Comparison of ENCODE assay signal across 17 cellular contexts in genomic region chr20:40393161-40393560, GRCh38.
A peak's percentile ranks its signal among the peaks of the same experiment; 100 is the strongest.
DNase-seq lines count a peak whose midpoint lies in the region; ATAC-seq and TF ChIP-seq lines count a peak whose summit lies in the region.
"Had no signal": no experiment of that assay in that cellular context is flagged by ENCODE, and none has a peak within 500 bp of the region (broad histone marks: within the 10 kb centered on the region; RNA-seq: fewer than 3 reads in every experiment).

No MANE protein-coding gene starts in this region.

- H3K4me1 ChIP-seq in GM23338 (ENCODE audit: insufficient read depth): no peaks in the 10 kb centered on the region
- H3K4me1 ChIP-seq in neuronal stem cell (ENCODE audit: control insufficient read depth in 2 of 2, insufficient read depth in 1 of 2, low read depth in 1 of 2, low read length in 2 of 2): no peaks in the 10 kb centered on the region
- no peaks in the 10 kb centered on the region for H3K4me1 ChIP-seq in A673 (ENCODE audit: insufficient read depth, low read length, poor library complexity, severe bottlenecking)
- H3K4me1 ChIP-seq: A549, Caco-2 had no signal

- no peak for TF ChIP-seq CTCF in GM23338 (conservative IDR thresholded peaks at IDR 0.05; ENCODE audit: low read depth in 2 of 2)
- no peak for TF ChIP-seq CTCF in WTC11 (IDR thresholded peaks at IDR 0.05)
- no peak for TF ChIP-seq CTCF in CD14-positive monocyte (IDR thresholded peaks at IDR 0.05)
- TF ChIP-seq CTCF in A673 (conservative IDR thresholded peaks at IDR 0.05; ENCODE audit: low read depth, low read length): no peak

- H3K27me3 Mint-ChIP-seq in GM23338 (ENCODE audit: insufficient read depth, low read depth, poor library complexity) (no peaks in the 10 kb centered on the region), WTC11 (ENCODE audit: low read depth) (peaks cover 4% of the 10 kb centered on the region; the same call in 1 of the 2 replicates), CD14-positive monocyte (ENCODE audit: low read depth in 3 of 3) (peaks cover 6 to 17% (median 8%) of the 10 kb centered on the region in 3 donors)
- H3K27me3 Mint-ChIP-seq: CD4-positive, CD25-positive, alpha-beta regulatory T cell had no signal

- no peak overlapping the region for H3K9ac ChIP-seq in neuronal stem cell (ENCODE audit: low read depth, low read length, poor library complexity)
- H3K9ac ChIP-seq: GM23248 had no signal

- H3K23ac ChIP-seq in neuronal stem cell (ENCODE audit: low read depth, low read length, poor library complexity): no peak overlapping the region

- no peak overlapping the region for H3K4me2 ChIP-seq in GM23338
- no peak overlapping the region for H3K4me2 ChIP-seq in neuronal stem cell (ENCODE audit: insufficient read depth, low read length, poor library complexity, severe bottlenecking)
- H3K4me2 ChIP-seq: A549 had no signal

- WGBS in neuronal stem cell (ENCODE audit: extremely low coverage in 2 of 2, insufficient read length in 2 of 2, insufficient replicate concordance in 1 of 2), 2 donors: no CpG with 5 or more reads among the region's 3 CpGs

- no peaks in the 10 kb centered on the region for H3K79me2 ChIP-seq in GM23338 (replicated peaks; ENCODE audit: insufficient read depth)

- BruUV-seq in A673 (replicated peaks; lab: Mats Ljungman, UMichigan): no TSS peak

- ATAC-seq in GM23338 (peak; percentile 57), WTC11 (peak; percentile 60), left colon (peak; percentile 56)
- ATAC-seq: A549; CD8-positive, alpha-beta T cell had no signal

- H3F3A ChIP-seq in GM23338 (replicated peaks; ENCODE audit: low read depth): no peaks in the 10 kb centered on the region

- no peaks in the 10 kb centered on the region for H3K36me3 Mint-ChIP-seq in GM23338 (ENCODE audit: low read depth)
- no peaks in the 10 kb centered on the region for H3K36me3 Mint-ChIP-seq in WTC11
- H3K36me3 Mint-ChIP-seq in CD14-positive monocyte: no peaks in the 10 kb centered on the region
- H3K36me3 Mint-ChIP-seq: CD4-positive, CD25-positive, alpha-beta regulatory T cell; CD8-positive, alpha-beta T cell had no signal

- no peaks in the 10 kb centered on the region for H4K20me1 ChIP-seq in GM23338 (replicated peaks; ENCODE audit: insufficient read depth)

- no peak overlapping the region for H3K27ac Mint-ChIP-seq in GM23338
- H3K27ac Mint-ChIP-seq in WTC11: no peak overlapping the region
- H3K27ac Mint-ChIP-seq in CD14-positive monocyte: no peak overlapping the region
- H3K27ac Mint-ChIP-seq: CD4-positive, CD25-positive, alpha-beta regulatory T cell; CD8-positive, alpha-beta T cell had no signal

- no peak overlapping the region for H4K91ac ChIP-seq in neuronal stem cell (ENCODE audit: low read depth, low read length, poor library complexity)

- no peak overlapping the region for H2BK15ac ChIP-seq in neuronal stem cell (ENCODE audit: low read length)

- CTCF ChIA-PET in WTC11 (lab: Charles Lee): no interaction called here
- CTCF ChIA-PET in A673 (lab: Charles Lee): no interaction called here

- H3K9me3 ChIP-seq in neuronal stem cell (replicated peaks in 1 of 2; ENCODE audit: control insufficient read depth in 2 of 2, insufficient read depth in 1 of 2, low read depth in 1 of 2, low read length in 2 of 2) (no peaks in the 10 kb centered on the region), A673 (ENCODE audit: low read depth, low read length, poor library complexity, severe bottlenecking) (no peaks in the 10 kb centered on the region)
- H3K9me3 ChIP-seq: A549, Caco-2 had no signal

- no peak overlapping the region for H3K27ac ChIP-seq in GM23338 (ENCODE audit: low read depth)
- no peak overlapping the region for H3K27ac ChIP-seq in neuronal stem cell (replicated peaks; ENCODE audit: low read length)
- no peak overlapping the region for H3K27ac ChIP-seq in A673 (ENCODE audit: low read depth, low read length, poor library complexity, severe bottlenecking)
- H3K27ac ChIP-seq: A549, GM23248 had no signal

- H3K4ac ChIP-seq in neuronal stem cell (ENCODE audit: low read length): no peak overlapping the region

- no peak overlapping the region for H2AK5ac ChIP-seq in neuronal stem cell (ENCODE audit: low read depth, low read length)

- intact Hi-C loops in left colon (cut with DNase I, micrococcal nuclease): no loop called here
- intact Hi-C loops in CD14-positive monocyte (cut with micrococcal nuclease): no loop called here
- intact Hi-C loops in A673 (cut with micrococcal nuclease; ENCODE audit: unreplicated experiment): no loop called here

- H2BK5ac ChIP-seq in neuronal stem cell (ENCODE audit: low read length): no peak overlapping the region

- H2AFZ ChIP-seq in GM23338: peak overlapping the region; percentile 60; the same call in 1 of the 2 replicates
- no peak overlapping the region for H2AFZ ChIP-seq in neuronal stem cell (ENCODE audit: low read length)
- H2AFZ ChIP-seq: GM23248 had no signal

- H3K4me3 ChIP-seq in GM23338 (no peak overlapping the region), neuronal stem cell (ENCODE audit: low read length in 2 of 2) (no peak overlapping the region), A673 (ENCODE audit: low read depth, low read length, poor library complexity, severe bottlenecking) (no peak overlapping the region)
- H3K4me3 ChIP-seq: A549, GM23248 had no signal

- H3K14ac ChIP-seq in neuronal stem cell (ENCODE audit: low read length): no peak overlapping the region

- H3K27me3 ChIP-seq in GM23338 (ENCODE audit: insufficient read depth): no peaks in the 10 kb centered on the region
- no peaks in the 10 kb centered on the region for H3K27me3 ChIP-seq in neuronal stem cell (ENCODE audit: control insufficient read depth in 3 of 3, insufficient read depth in 3 of 3, low read depth in 1 of 3, low read length in 3 of 3)
- no peaks in the 10 kb centered on the region for H3K27me3 ChIP-seq in A673 (replicated peaks; ENCODE audit: insufficient read depth, low read depth, low read length, poor library complexity)

- peaks cover 13% of the 10 kb centered on the region; the same call in 1 of the 2 replicates for H3K9me2 ChIP-seq in GM23338 (ENCODE audit: insufficient read depth)

- no peaks in the 10 kb centered on the region; the same call in 2 of the 3 replicates for H3K9me3 Mint-ChIP-seq in GM23338
- peaks cover 6% of the 10 kb centered on the region for H3K9me3 Mint-ChIP-seq in WTC11
- H3K9me3 Mint-ChIP-seq in CD14-positive monocyte: peaks cover 0 to 7% (median 5%) of the 10 kb centered on the region in 7 donors
- H3K9me3 Mint-ChIP-seq: CD8-positive, alpha-beta T cell had no signal

- H3K4me1 Mint-ChIP-seq in GM23338 (peaks cover 3% of the 10 kb centered on the region; the same call in 1 of the 3 replicates), WTC11 (peaks cover 11% of the 10 kb centered on the region), CD14-positive monocyte (peaks cover 3% of the 10 kb centered on the region)
- H3K4me1 Mint-ChIP-seq: CD4-positive, CD25-positive, alpha-beta regulatory T cell had no signal

- H4K8ac ChIP-seq in neuronal stem cell (ENCODE audit: low read depth, low read length): no peak overlapping the region

- H2BK12ac ChIP-seq in neuronal stem cell (ENCODE audit: low read length): no peak overlapping the region

- POLR2A ChIA-PET in WTC11 (lab: Charles Lee): no interaction called here
- POLR2A ChIA-PET in A673 (lab: Charles Lee; ENCODE audit: low non-redundant PET): no interaction called here

- peak overlapping the region; percentile 35 for H3K18ac ChIP-seq in neuronal stem cell (ENCODE audit: low read length)

- H3K36me3 ChIP-seq in GM23338 (ENCODE audit: insufficient read depth): no peaks in the 10 kb centered on the region
- no peaks in the 10 kb centered on the region for H3K36me3 ChIP-seq in neuronal stem cell (replicated peaks in 1 of 2; ENCODE audit: control insufficient read depth in 2 of 2, insufficient read depth in 2 of 2, low read length in 2 of 2)
- H3K36me3 ChIP-seq in A673 (ENCODE audit: insufficient read depth, low read length, poor library complexity, severe bottlenecking): no peaks in the 10 kb centered on the region

- DNase-seq in GM23338 (ENCODE audit: low spot score) (peak; percentile 20), WTC11 (ENCODE audit: low spot score) (no peak), left colon (no peak), neuronal stem cell (ENCODE audit: low spot score) (no peak), RKO (ENCODE audit: low spot score) (no peak), CD14-positive monocyte (ENCODE audit: low spot score) (no peak), A673 (ENCODE audit: low spot score) (no peak)
- DNase-seq: 8988T; C1 segment of cervical spinal cord; Caco-2; CD4-positive, CD25-positive, alpha-beta regulatory T cell; CD8-positive, alpha-beta T cell; DMS153; DND-41; GM23248; HCEC 1CT had no signal

- H3K4me3 Mint-ChIP-seq in GM23338 (no peak overlapping the region), WTC11 (no peak overlapping the region), CD14-positive monocyte (no peak overlapping the region)
- H3K4me3 Mint-ChIP-seq: CD4-positive, CD25-positive, alpha-beta regulatory T cell; CD8-positive, alpha-beta T cell had no signal

- H3K79me1 ChIP-seq in neuronal stem cell (ENCODE audit: low read depth, low read length): no peaks in the 10 kb centered on the region

- no peak overlapping the region for H2BK120ac ChIP-seq in neuronal stem cell (ENCODE audit: low read depth, low read length)

TF ChIP-seq in GM23338, 12 proteins besides CTCF, POLR2A, EP300 and RAD21 (continues in another document):
- TF ChIP-seq POLR2AphosphoS5 (IDR thresholded peaks at IDR 0.05; ENCODE audit: low read depth): no peak
- no peak for TF ChIP-seq NANOG (IDR thresholded peaks at IDR 0.05; ENCODE audit: borderline replicate concordance)
- TF ChIP-seq ZNF114 (CRISPR knock-in tag; IDR thresholded peaks at IDR 0.05): no peak
- no peak for TF ChIP-seq CREB1 (CRISPR knock-in tag; IDR thresholded peaks at IDR 0.05; ENCODE audit: low read depth)

TF ChIP-seq in WTC11, 78 proteins besides CTCF, POLR2A, EP300 and RAD21 (continues in another document):
- TF ChIP-seq, protein P1, sequence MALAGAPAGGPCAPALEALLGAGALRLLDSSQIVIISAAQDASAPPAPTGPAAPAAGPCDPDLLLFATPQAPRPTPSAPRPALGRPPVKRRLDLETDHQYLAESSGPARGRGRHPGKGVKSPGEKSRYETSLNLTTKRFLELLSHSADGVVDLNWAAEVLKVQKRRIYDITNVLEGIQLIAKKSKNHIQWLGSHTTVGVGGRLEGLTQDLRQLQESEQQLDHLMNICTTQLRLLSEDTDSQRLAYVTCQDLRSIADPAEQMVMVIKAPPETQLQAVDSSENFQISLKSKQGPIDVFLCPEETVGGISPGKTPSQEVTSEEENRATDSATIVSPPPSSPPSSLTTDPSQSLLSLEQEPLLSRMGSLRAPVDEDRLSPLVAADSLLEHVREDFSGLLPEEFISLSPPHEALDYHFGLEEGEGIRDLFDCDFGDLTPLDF (CRISPR knock-in tag; IDR thresholded peaks at IDR 0.05): no peak
- TF ChIP-seq MLX (CRISPR knock-in tag; IDR thresholded peaks at IDR 0.05) (no peak), MYBL2 (CRISPR knock-in tag; IDR thresholded peaks at IDR 0.05) (no peak), GABPB1 (CRISPR knock-in tag; IDR thresholded peaks at IDR 0.05) (no peak)
